In the genomic region with DNA sequence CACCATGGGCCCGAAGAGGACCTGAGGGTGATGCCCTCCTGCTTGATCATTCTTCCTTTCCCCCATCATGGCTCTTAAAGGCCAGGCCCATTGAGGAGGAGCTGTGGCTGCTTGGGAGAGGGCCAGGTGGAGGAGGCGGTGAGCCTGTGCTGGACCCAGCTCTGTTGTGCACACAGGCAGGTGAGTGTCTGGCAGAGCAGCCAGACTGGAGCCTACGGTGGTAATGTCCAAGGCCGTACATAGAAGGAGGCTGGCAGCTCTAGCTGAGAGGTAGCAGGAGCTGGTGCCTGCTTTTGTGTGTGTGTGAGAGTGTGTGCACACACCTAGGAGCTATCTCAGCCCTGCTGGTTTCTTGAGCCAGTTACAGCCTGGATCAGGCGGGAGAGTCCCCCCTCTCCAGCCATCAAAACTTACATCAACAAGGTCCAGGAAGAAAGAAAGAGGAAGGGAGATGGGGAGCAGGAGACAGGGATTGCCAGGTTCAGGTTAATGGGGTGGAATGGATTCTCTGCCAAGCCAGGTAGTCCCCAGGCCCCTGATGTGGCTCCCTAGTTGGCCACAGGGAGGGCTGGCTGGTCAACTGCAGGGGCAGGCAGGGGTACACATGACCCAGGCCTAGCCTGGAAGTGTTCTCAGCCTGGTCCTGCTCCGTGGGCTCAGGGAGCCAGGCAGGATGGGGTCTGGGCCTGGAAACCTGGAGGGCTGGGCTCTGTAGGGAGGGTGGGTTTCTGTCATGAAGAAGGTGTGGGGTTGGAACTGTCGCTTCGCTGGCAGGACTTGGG, we compare ENCODE assay signal across 2 cellular contexts.
TF ChIP-seq lines count a peak whose summit lies in the region.

No MANE protein-coding gene starts in this region.

TF ChIP-seq in H1, 55 proteins besides CTCF, POLR2A, EP300 and RAD21:
- TF ChIP-seq KDM1A (IDR thresholded peaks at IDR 0.05; ENCODE audit: borderline replicate concordance, low read length) = no peak
- TF ChIP-seq TCF12 (IDR thresholded peaks at IDR 0.05; ENCODE audit: low read depth, low read length) = no peak
- TF ChIP-seq SIX5 (IDR thresholded peaks at IDR 0.05; ENCODE audit: low read depth, low read length) = no peak
- no peak for TF ChIP-seq SP2 (IDR thresholded peaks at IDR 0.05; ENCODE audit: low read length)
- TF ChIP-seq GABPA (IDR thresholded peaks at IDR 0.05; ENCODE audit: borderline replicate concordance, insufficient read depth, low read length) = no peak
- TF ChIP-seq TAF1 (IDR thresholded peaks at IDR 0.05; ENCODE audit: low read depth, low read length) = no peak
- no peak for TF ChIP-seq EGR1 (IDR thresholded peaks at IDR 0.05; ENCODE audit: borderline replicate concordance, low read depth, low read length)
- no peak for TF ChIP-seq KDM4A (IDR thresholded peaks at IDR 0.05; ENCODE audit: low read depth, low read length, severe bottlenecking)
- no peak for TF ChIP-seq SP1 (IDR thresholded peaks at IDR 0.05; ENCODE audit: low read depth, low read length)
- no peak for TF ChIP-seq ZNF274 (IDR thresholded peaks at IDR 0.05; ENCODE audit: borderline replicate concordance, extremely low read depth, low read length)
- TF ChIP-seq RXRA (IDR thresholded peaks at IDR 0.05; ENCODE audit: insufficient read depth, low read depth, low read length) = no peak

TF ChIP-seq in SK-N-SH treated with all-trans-retinoic acid at 6 μM for 48 hours, 23 proteins besides CTCF, POLR2A, EP300 and RAD21:
- no peak for TF ChIP-seq ZNF70 (CRISPR knock-in tag; IDR thresholded peaks at IDR 0.05)
- TF ChIP-seq CSDC2 (CRISPR knock-in tag; IDR thresholded peaks at IDR 0.05) = no peak
- TF ChIP-seq, protein P1, sequence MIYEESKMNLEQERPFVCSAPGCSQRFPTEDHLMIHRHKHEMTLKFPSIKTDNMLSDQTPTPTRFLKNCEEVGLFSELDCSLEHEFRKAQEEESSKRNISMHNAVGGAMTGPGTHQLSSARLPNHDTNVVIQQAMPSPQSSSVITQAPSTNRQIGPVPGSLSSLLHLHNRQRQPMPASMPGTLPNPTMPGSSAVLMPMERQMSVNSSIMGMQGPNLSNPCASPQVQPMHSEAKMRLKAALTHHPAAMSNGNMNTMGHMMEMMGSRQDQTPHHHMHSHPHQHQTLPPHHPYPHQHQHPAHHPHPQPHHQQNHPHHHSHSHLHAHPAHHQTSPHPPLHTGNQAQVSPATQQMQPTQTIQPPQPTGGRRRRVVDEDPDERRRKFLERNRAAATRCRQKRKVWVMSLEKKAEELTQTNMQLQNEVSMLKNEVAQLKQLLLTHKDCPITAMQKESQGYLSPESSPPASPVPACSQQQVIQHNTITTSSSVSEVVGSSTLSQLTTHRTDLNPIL (CRISPR knock-in tag; IDR thresholded peaks at IDR 0.05; ENCODE audit: low read depth) = no peak
- no peak for TF ChIP-seq ZFP30 (CRISPR knock-in tag; IDR thresholded peaks at IDR 0.05)
- TF ChIP-seq, protein P2, sequence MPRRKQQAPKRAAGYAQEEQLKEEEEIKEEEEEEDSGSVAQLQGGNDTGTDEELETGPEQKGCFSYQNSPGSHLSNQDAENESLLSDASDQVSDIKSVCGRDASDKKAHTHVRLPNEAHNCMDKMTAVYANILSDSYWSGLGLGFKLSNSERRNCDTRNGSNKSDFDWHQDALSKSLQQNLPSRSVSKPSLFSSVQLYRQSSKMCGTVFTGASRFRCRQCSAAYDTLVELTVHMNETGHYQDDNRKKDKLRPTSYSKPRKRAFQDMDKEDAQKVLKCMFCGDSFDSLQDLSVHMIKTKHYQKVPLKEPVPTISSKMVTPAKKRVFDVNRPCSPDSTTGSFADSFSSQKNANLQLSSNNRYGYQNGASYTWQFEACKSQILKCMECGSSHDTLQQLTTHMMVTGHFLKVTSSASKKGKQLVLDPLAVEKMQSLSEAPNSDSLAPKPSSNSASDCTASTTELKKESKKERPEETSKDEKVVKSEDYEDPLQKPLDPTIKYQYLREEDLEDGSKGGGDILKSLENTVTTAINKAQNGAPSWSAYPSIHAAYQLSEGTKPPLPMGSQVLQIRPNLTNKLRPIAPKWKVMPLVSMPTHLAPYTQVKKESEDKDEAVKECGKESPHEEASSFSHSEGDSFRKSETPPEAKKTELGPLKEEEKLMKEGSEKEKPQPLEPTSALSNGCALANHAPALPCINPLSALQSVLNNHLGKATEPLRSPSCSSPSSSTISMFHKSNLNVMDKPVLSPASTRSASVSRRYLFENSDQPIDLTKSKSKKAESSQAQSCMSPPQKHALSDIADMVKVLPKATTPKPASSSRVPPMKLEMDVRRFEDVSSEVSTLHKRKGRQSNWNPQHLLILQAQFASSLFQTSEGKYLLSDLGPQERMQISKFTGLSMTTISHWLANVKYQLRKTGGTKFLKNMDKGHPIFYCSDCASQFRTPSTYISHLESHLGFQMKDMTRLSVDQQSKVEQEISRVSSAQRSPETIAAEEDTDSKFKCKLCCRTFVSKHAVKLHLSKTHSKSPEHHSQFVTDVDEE (CRISPR knock-in tag; IDR thresholded peaks at IDR 0.05) = no peak
- TF ChIP-seq ZNF565 (CRISPR knock-in tag; conservative IDR thresholded peaks at IDR 0.05; ENCODE audit: low read depth) = no peak
- TF ChIP-seq SNAI2 (CRISPR knock-in tag; IDR thresholded peaks at IDR 0.05) = no peak
- no peak for TF ChIP-seq OSR1 (CRISPR knock-in tag; IDR thresholded peaks at IDR 0.05)
- TF ChIP-seq GLIS3 (CRISPR knock-in tag; IDR thresholded peaks at IDR 0.05) = no peak
- TF ChIP-seq ESRRG (CRISPR knock-in tag; IDR thresholded peaks at IDR 0.05) = no peak
- TF ChIP-seq TCF4 (CRISPR knock-in tag; IDR thresholded peaks at IDR 0.05; ENCODE audit: borderline replicate concordance) = no peak
- TF ChIP-seq ZC3H10 (CRISPR knock-in tag; IDR thresholded peaks at IDR 0.05) = no peak
- TF ChIP-seq RARB (CRISPR knock-in tag; IDR thresholded peaks at IDR 0.05) = no peak
- no peak for TF ChIP-seq ZFP3 (CRISPR knock-in tag; IDR thresholded peaks at IDR 0.05)
- TF ChIP-seq, protein P3, sequence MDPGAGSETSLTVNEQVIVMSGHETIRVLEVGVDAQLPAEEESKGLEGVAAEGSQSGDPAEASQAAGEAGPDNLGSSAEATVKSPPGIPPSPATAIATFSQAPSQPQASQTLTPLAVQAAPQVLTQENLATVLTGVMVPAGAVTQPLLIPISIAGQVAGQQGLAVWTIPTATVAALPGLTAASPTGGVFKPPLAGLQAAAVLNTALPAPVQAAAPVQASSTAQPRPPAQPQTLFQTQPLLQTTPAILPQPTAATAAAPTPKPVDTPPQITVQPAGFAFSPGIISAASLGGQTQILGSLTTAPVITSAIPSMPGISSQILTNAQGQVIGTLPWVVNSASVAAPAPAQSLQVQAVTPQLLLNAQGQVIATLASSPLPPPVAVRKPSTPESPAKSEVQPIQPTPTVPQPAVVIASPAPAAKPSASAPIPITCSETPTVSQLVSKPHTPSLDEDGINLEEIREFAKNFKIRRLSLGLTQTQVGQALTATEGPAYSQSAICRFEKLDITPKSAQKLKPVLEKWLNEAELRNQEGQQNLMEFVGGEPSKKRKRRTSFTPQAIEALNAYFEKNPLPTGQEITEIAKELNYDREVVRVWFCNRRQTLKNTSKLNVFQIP (CRISPR knock-in tag; IDR thresholded peaks at IDR 0.05; ENCODE audit: borderline replicate concordance, low read depth) = no peak
- TF ChIP-seq BACH2 (CRISPR knock-in tag; IDR thresholded peaks at IDR 0.05; ENCODE audit: borderline replicate concordance) = no peak
- TF ChIP-seq TOX (CRISPR knock-in tag; IDR thresholded peaks at IDR 0.05; ENCODE audit: borderline replicate concordance) = no peak
- TF ChIP-seq ISL1 (CRISPR knock-in tag; IDR thresholded peaks at IDR 0.05) = no peak
- no peak for TF ChIP-seq PPARA (CRISPR knock-in tag; IDR thresholded peaks at IDR 0.05; ENCODE audit: borderline replicate concordance)
- no peak for TF ChIP-seq ZNF8 (CRISPR knock-in tag; IDR thresholded peaks at IDR 0.05)
